Comparison of ENCODE assay signal across 1 cellular context in the genomic region with DNA sequence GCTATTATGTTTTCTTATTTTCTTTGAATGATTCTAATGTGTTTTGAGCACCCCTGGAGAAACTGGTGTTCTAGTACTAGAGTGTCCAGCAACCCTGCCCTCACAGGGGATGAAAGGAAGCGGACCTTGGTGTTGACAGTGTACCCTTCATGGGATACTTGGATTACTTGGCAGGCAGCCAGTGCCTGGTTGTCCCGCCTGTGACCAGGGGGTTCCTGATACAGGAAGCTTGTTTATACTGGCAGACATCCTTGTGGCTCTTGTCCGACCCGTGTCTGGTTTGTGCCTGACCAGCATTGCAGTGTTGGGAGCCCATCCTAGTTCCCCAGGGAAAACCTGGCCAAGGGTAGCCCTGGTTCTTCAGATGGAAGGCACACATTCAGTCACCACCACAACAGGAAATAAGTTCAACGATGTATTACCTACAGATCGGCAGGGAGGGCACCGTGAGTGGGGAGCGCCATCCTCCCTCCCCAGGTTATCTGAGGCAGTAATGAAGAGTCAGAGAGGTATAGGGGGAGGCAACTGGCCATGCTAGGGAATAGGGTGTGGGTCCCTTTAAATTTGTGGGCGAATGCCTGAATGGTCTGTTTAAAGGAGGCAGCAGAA.
TF ChIP-seq lines count a peak whose summit lies in the region.

No MANE protein-coding gene starts in this region.

TF ChIP-seq in K562, 482 proteins besides CTCF, POLR2A, EP300 and RAD21 (continued from another document):
- TF ChIP-seq, protein P1, sequence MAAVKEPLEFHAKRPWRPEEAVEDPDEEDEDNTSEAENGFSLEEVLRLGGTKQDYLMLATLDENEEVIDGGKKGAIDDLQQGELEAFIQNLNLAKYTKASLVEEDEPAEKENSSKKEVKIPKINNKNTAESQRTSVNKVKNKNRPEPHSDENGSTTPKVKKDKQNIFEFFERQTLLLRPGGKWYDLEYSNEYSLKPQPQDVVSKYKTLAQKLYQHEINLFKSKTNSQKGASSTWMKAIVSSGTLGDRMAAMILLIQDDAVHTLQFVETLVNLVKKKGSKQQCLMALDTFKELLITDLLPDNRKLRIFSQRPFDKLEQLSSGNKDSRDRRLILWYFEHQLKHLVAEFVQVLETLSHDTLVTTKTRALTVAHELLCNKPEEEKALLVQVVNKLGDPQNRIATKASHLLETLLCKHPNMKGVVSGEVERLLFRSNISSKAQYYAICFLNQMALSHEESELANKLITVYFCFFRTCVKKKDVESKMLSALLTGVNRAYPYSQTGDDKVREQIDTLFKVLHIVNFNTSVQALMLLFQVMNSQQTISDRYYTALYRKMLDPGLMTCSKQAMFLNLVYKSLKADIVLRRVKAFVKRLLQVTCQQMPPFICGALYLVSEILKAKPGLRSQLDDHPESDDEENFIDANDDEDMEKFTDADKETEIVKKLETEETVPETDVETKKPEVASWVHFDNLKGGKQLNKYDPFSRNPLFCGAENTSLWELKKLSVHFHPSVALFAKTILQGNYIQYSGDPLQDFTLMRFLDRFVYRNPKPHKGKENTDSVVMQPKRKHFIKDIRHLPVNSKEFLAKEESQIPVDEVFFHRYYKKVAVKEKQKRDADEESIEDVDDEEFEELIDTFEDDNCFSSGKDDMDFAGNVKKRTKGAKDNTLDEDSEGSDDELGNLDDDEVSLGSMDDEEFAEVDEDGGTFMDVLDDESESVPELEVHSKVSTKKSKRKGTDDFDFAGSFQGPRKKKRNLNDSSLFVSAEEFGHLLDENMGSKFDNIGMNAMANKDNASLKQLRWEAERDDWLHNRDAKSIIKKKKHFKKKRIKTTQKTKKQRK (IDR thresholded peaks at IDR 0.05; ENCODE audit: borderline replicate concordance, low read depth, low read length), result no peak
- TF ChIP-seq, protein P2, sequence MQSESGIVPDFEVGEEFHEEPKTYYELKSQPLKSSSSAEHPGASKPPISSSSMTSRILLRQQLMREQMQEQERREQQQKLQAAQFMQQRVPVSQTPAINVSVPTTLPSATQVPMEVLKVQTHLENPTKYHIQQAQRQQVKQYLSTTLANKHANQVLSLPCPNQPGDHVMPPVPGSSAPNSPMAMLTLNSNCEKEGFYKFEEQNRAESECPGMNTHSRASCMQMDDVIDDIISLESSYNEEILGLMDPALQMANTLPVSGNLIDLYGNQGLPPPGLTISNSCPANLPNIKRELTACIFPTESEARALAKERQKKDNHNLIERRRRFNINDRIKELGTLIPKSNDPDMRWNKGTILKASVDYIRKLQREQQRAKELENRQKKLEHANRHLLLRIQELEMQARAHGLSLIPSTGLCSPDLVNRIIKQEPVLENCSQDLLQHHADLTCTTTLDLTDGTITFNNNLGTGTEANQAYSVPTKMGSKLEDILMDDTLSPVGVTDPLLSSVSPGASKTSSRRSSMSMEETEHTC (IDR thresholded peaks at IDR 0.05), result no peak
